In the genomic region with DNA sequence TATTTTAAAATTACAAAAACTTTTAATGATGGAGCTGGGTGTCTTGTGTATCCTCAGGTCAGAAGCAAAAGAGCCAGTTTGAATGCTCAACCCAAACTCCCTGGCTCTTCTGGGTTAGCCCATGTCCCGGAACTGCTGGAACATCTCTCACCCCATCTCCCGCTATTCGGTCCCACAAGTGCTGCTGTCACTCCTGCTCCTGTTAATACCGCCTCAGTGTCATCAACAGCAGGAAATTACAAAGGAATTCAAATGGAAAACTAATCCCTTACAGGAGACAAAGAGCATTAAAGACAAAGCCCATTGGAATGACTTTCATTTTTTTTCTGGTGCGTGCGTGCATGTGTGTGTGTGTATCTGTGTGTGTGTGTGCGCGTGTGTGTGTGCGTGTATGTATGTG, we compare ENCODE assay signal across 30 cellular contexts.
"Had no signal": no experiment of that assay in that cellular context is flagged by ENCODE, and none has a peak within 500 bp of the region (broad histone marks: within the 10 kb centered on the region; RNA-seq: fewer than 3 reads in every experiment).

No MANE protein-coding gene starts in this region.

- H3K4me1 ChIP-seq: breast epithelium, right atrium auricular region, upper lobe of right lung had no signal

- H3K27me3 ChIP-seq: breast epithelium, right atrium auricular region, stomach, thyroid gland, upper lobe of right lung had no signal

- DNase-seq: activated B cell treated with CpG ODN at 0.5 μM for 24 hours; activated CD4-positive, alpha-beta T cell treated with anti-CD3 and anti-CD28 coated beads, Interleukin-2, amount 50 U/mL, for 1 hour; activated CD8-positive, alpha-beta T cell treated with anti-CD3 and anti-CD28 coated beads for 36 hours; activated gamma-delta T cell treated with Interleukin-2 at 50 U/mL for 16 hours; activated naive CD8-positive, alpha-beta T cell treated with anti-CD3 and anti-CD28 coated beads, Interleukin-2, amount 50 U/mL, for 24 hours; activated T-cell treated with anti-CD3 and anti-CD28 coated beads, Interleukin-2, amount 50 U/mL, for 4 hours; amygdala; dermis blood vessel endothelial cell; effector CD8-positive, alpha-beta T cell; esophagus squamous epithelium; heart right ventricle; islet precursor cell; mammary epithelial cell; naive B cell; stimulated activated CD4-positive, alpha-beta T cell treated with anti-CD3 and anti-CD28 coated beads, Interleukin-1b, Interleukin-23, amount 100 ng/mL, for 48 hours; stimulated activated naive B cell treated with anti-CD40 and anti-IgM and Interleukin-4, amounts not matched to agents 10 μg/mL and 1 μg/mL and 100 μg/mL, for 72 hours; stomach; T-helper 2 cell; thyroid gland; upper lobe of right lung had no signal

- H3K4me3 ChIP-seq: breast epithelium, esophagus squamous epithelium, heart right ventricle, right atrium auricular region, smooth muscle cell, stomach, thyroid gland, upper lobe of right lung had no signal

- H3K4me3 Mint-ChIP-seq: activated B cell treated with CpG ODN at 0.5 μM for 24 hours; activated CD8-positive, alpha-beta T cell treated with anti-CD3 and anti-CD28 coated beads for 36 hours; activated naive CD4-positive, alpha-beta T cell treated with anti-CD3 and anti-CD28 coated beads, Interleukin-2, amount 50 U/mL, for 24 hours; activated naive CD8-positive, alpha-beta T cell treated with anti-CD3 and anti-CD28 coated beads, Interleukin-2, amount 50 U/mL, for 24 hours; activated T-cell treated with anti-CD3 and anti-CD28 coated beads, Interleukin-2, amount 50 U/mL, for 4 hours; activated T-helper 17 cell treated with anti-CD3 and anti-CD28 coated beads, Interleukin-2, amount 50 U/mL, for 72 hours; central memory CD8-positive, alpha-beta T cell; mesothelial cell of epicardium; naive B cell; neural crest cell; stimulated activated naive B cell treated with anti-CD40 and anti-IgM and Interleukin-4, amounts not matched to agents 10 μg/mL and 1 μg/mL and 100 μg/mL, for 72 hours had no signal

- H3K4me1 Mint-ChIP-seq: activated naive CD4-positive, alpha-beta T cell treated with anti-CD3 and anti-CD28 coated beads, Interleukin-2, amount 50 U/mL, for 24 hours; activated naive CD8-positive, alpha-beta T cell treated with anti-CD3 and anti-CD28 coated beads, Interleukin-2, amount 50 U/mL, for 24 hours had no signal

- H3K27me3 Mint-ChIP-seq: activated B cell treated with CpG ODN at 0.5 μM for 24 hours; activated naive CD4-positive, alpha-beta T cell treated with anti-CD3 and anti-CD28 coated beads, Interleukin-2, amount 50 U/mL, for 24 hours; activated naive CD8-positive, alpha-beta T cell treated with anti-CD3 and anti-CD28 coated beads, Interleukin-2, amount 50 U/mL, for 24 hours; stimulated activated naive B cell treated with anti-CD40 and anti-IgM and Interleukin-4, amounts not matched to agents 10 μg/mL and 1 μg/mL and 100 μg/mL, for 72 hours had no signal

- H3K36me3 Mint-ChIP-seq: activated naive CD4-positive, alpha-beta T cell treated with anti-CD3 and anti-CD28 coated beads, Interleukin-2, amount 50 U/mL, for 24 hours; mesothelial cell of epicardium; naive B cell; stimulated activated naive B cell treated with anti-CD40 and anti-IgM and Interleukin-4, amounts not matched to agents 10 μg/mL and 1 μg/mL and 100 μg/mL, for 72 hours had no signal

- FAIRE-seq: endometrium had no signal

- H3K4me2 ChIP-seq: smooth muscle cell had no signal

- H3K27ac ChIP-seq: breast epithelium, epithelial cell of prostate, esophagus squamous epithelium, heart right ventricle, right atrium auricular region, stomach, thyroid gland, upper lobe of right lung had no signal

- H3K9me3 Mint-ChIP-seq: activated B cell treated with CpG ODN at 0.5 μM for 24 hours; activated CD8-positive, alpha-beta T cell treated with anti-CD3 and anti-CD28 coated beads for 36 hours; activated naive CD4-positive, alpha-beta T cell treated with anti-CD3 and anti-CD28 coated beads, Interleukin-2, amount 50 U/mL, for 24 hours; activated naive CD8-positive, alpha-beta T cell treated with anti-CD3 and anti-CD28 coated beads, Interleukin-2, amount 50 U/mL, for 24 hours; activated T-cell treated with anti-CD3 and anti-CD28 coated beads, Interleukin-2, amount 50 U/mL, for 4 hours; activated T-helper 17 cell treated with anti-CD3 and anti-CD28 coated beads, Interleukin-2, amount 50 U/mL, for 72 hours; central memory CD8-positive, alpha-beta T cell; mesothelial cell of epicardium; naive B cell; neural crest cell; stimulated activated naive B cell treated with anti-CD40 and anti-IgM and Interleukin-4, amounts not matched to agents 10 μg/mL and 1 μg/mL and 100 μg/mL, for 72 hours had no signal

- H3K9me3 ChIP-seq: breast epithelium, esophagus squamous epithelium, heart right ventricle, right atrium auricular region, stomach, thyroid gland, upper lobe of right lung had no signal

- H3K27ac Mint-ChIP-seq: activated B cell treated with CpG ODN at 0.5 μM for 24 hours; activated CD8-positive, alpha-beta T cell treated with anti-CD3 and anti-CD28 coated beads for 36 hours; activated naive CD4-positive, alpha-beta T cell treated with anti-CD3 and anti-CD28 coated beads, Interleukin-2, amount 50 U/mL, for 24 hours; activated naive CD8-positive, alpha-beta T cell treated with anti-CD3 and anti-CD28 coated beads, Interleukin-2, amount 50 U/mL, for 24 hours; activated T-helper 17 cell treated with anti-CD3 and anti-CD28 coated beads, Interleukin-2, amount 50 U/mL, for 72 hours; mesothelial cell of epicardium; stimulated activated naive B cell treated with anti-CD40 and anti-IgM and Interleukin-4, amounts not matched to agents 10 μg/mL and 1 μg/mL and 100 μg/mL, for 72 hours had no signal

- H3K36me3 ChIP-seq: breast epithelium, esophagus squamous epithelium, heart right ventricle, right atrium auricular region, stomach, thyroid gland, upper lobe of right lung had no signal
